Comparison of ENCODE assay signal across 2 cellular contexts in the genomic region with DNA sequence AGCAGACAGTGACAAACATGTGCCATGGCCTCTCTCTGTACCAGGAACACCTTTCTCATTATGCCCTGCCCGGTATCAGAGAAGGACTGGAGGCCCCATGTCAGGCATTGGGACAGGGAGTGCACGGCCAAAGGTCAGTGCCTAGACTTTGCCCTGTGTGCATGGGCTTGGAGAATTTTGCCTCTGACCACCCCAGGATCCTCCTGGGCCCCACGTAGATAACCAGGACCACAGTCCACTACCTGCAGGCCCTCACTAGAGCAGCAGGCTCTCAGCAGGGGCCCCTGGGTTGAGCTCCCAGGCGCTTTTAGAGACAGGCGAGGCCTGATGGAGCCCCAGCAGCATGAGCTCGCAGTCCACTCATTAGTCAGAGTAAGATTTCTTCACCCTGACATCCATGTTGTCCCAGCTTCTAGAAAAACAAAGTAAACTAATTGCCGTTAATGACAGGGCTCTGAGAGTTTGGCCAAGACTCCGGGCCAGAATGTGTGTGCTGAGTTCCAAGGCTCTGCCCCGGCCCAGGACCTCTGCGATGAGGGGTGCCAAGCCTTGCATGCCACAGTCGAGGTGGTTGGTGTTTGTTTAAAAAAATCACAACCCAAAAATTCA.
TF ChIP-seq lines count a peak whose summit lies in the region.

No MANE protein-coding gene starts in this region.

TF ChIP-seq in endothelial cell of umbilical vein, 7 proteins besides CTCF, POLR2A, EP300 and RAD21:
- no peak for TF ChIP-seq POLR2AphosphoS5 (IDR thresholded peaks at IDR 0.05; ENCODE audit: insufficient read depth, low read depth, low read length)
- TF ChIP-seq JUN (IDR thresholded peaks at IDR 0.05; ENCODE audit: borderline replicate concordance, insufficient read depth, insufficient read length, low read depth), result no peak
- no peak for TF ChIP-seq FOS (IDR thresholded peaks at IDR 0.05; ENCODE audit: borderline replicate concordance, insufficient read depth, low read length)
- TF ChIP-seq, protein P1, sequence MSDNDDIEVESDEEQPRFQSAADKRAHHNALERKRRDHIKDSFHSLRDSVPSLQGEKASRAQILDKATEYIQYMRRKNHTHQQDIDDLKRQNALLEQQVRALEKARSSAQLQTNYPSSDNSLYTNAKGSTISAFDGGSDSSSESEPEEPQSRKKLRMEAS (IDR thresholded peaks at IDR 0.05; ENCODE audit: insufficient read depth, insufficient read length), result no peak
- TF ChIP-seq MYC (IDR thresholded peaks at IDR 0.05; ENCODE audit: low read depth, low read length), result no peak
- no peak for TF ChIP-seq EZH2 (IDR thresholded peaks at IDR 0.05; ENCODE audit: borderline replicate concordance, low read depth, low read length, severe bottlenecking)
- no peak for TF ChIP-seq GATA2 (IDR thresholded peaks at IDR 0.05; ENCODE audit: insufficient read depth, insufficient read length, low read depth, low read length)

TF ChIP-seq in SK-N-SH treated with all-trans-retinoic acid at 6 μM for 48 hours, 23 proteins besides CTCF, POLR2A, EP300 and RAD21:
- TF ChIP-seq ZNF565 (CRISPR knock-in tag; conservative IDR thresholded peaks at IDR 0.05; ENCODE audit: low read depth) (no peak), TCF4 (CRISPR knock-in tag; IDR thresholded peaks at IDR 0.05; ENCODE audit: borderline replicate concordance) (no peak), CSDC2 (CRISPR knock-in tag; IDR thresholded peaks at IDR 0.05) (no peak), ZFP30 (CRISPR knock-in tag; IDR thresholded peaks at IDR 0.05) (no peak), SNAI2 (CRISPR knock-in tag; IDR thresholded peaks at IDR 0.05) (no peak), TOX (CRISPR knock-in tag; IDR thresholded peaks at IDR 0.05; ENCODE audit: borderline replicate concordance) (no peak), ISL1 (CRISPR knock-in tag; IDR thresholded peaks at IDR 0.05) (no peak), BACH2 (CRISPR knock-in tag; IDR thresholded peaks at IDR 0.05; ENCODE audit: borderline replicate concordance) (no peak)
- TF ChIP-seq, protein P2, sequence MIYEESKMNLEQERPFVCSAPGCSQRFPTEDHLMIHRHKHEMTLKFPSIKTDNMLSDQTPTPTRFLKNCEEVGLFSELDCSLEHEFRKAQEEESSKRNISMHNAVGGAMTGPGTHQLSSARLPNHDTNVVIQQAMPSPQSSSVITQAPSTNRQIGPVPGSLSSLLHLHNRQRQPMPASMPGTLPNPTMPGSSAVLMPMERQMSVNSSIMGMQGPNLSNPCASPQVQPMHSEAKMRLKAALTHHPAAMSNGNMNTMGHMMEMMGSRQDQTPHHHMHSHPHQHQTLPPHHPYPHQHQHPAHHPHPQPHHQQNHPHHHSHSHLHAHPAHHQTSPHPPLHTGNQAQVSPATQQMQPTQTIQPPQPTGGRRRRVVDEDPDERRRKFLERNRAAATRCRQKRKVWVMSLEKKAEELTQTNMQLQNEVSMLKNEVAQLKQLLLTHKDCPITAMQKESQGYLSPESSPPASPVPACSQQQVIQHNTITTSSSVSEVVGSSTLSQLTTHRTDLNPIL (CRISPR knock-in tag; IDR thresholded peaks at IDR 0.05; ENCODE audit: low read depth), result no peak
- TF ChIP-seq, protein P3, sequence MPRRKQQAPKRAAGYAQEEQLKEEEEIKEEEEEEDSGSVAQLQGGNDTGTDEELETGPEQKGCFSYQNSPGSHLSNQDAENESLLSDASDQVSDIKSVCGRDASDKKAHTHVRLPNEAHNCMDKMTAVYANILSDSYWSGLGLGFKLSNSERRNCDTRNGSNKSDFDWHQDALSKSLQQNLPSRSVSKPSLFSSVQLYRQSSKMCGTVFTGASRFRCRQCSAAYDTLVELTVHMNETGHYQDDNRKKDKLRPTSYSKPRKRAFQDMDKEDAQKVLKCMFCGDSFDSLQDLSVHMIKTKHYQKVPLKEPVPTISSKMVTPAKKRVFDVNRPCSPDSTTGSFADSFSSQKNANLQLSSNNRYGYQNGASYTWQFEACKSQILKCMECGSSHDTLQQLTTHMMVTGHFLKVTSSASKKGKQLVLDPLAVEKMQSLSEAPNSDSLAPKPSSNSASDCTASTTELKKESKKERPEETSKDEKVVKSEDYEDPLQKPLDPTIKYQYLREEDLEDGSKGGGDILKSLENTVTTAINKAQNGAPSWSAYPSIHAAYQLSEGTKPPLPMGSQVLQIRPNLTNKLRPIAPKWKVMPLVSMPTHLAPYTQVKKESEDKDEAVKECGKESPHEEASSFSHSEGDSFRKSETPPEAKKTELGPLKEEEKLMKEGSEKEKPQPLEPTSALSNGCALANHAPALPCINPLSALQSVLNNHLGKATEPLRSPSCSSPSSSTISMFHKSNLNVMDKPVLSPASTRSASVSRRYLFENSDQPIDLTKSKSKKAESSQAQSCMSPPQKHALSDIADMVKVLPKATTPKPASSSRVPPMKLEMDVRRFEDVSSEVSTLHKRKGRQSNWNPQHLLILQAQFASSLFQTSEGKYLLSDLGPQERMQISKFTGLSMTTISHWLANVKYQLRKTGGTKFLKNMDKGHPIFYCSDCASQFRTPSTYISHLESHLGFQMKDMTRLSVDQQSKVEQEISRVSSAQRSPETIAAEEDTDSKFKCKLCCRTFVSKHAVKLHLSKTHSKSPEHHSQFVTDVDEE (CRISPR knock-in tag; IDR thresholded peaks at IDR 0.05), result no peak
- TF ChIP-seq, protein P4, sequence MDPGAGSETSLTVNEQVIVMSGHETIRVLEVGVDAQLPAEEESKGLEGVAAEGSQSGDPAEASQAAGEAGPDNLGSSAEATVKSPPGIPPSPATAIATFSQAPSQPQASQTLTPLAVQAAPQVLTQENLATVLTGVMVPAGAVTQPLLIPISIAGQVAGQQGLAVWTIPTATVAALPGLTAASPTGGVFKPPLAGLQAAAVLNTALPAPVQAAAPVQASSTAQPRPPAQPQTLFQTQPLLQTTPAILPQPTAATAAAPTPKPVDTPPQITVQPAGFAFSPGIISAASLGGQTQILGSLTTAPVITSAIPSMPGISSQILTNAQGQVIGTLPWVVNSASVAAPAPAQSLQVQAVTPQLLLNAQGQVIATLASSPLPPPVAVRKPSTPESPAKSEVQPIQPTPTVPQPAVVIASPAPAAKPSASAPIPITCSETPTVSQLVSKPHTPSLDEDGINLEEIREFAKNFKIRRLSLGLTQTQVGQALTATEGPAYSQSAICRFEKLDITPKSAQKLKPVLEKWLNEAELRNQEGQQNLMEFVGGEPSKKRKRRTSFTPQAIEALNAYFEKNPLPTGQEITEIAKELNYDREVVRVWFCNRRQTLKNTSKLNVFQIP (CRISPR knock-in tag; IDR thresholded peaks at IDR 0.05; ENCODE audit: borderline replicate concordance, low read depth), result no peak
